ENCODE assay signal across 7 cellular contexts in genomic region chr19:35744688-35745327, GRCh38. TPM values are rescaled to one million over a fixed set of nuclear protein-coding genes. Genes with fewer than 3 reads are reported as not detected.
DNase-seq lines count a peak whose midpoint lies in the region; ATAC-seq lines count a peak whose summit lies in the region.

No MANE protein-coding gene starts in this region.

- peak overlapping the region; percentile 100 for H3K27ac ChIP-seq in cingulate gyrus (ENCODE audit: low read depth, low read length)

- intact Hi-C loops in left colon (cut with DNase I, micrococcal nuclease) = no loop called here

- DNase-seq in NCI-H526 (lab: John Stamatoyannopoulos, UW) = peak; percentile 98 to 100
- DNase-seq in activated CD4-positive, alpha-beta T cell treated with anti-CD3 and anti-CD28 coated beads for 48 hours = peak; percentile 95
- DNase-seq in left colon = peak; percentile 96 to 97
- peak; percentile 81 to 87 for DNase-seq in stimulated activated CD4-positive, alpha-beta T cell treated with anti-CD3 and anti-CD28 coated beads, Interleukin-1b, Interleukin-23, amount 100 ng/mL, for 4 hours (ENCODE audit: low read depth in 2 of 2)

- ATAC-seq in GM18502 (IDR thresholded peaks at IDR 0.05; ENCODE audit: poor library complexity, unreplicated experiment) (peak; percentile 40), HG03432 (IDR thresholded peaks at IDR 0.05; ENCODE audit: unreplicated experiment) (peak; percentile 40), left colon (peak; percentile 69)

RNA-seq across cellular contexts. Expression of gene U2AF1L4, which starts 0.4 kb away (rescaled TPM):
- 10 to 100 TPM; 14.5 to 17.3 TPM for total RNA-seq in left colon

RNA-seq across cellular contexts. Expression of gene PSENEN, which starts 0.6 kb away (rescaled TPM):
- 10 to 100 TPM; 82.2 to 86.0 TPM for total RNA-seq in left colon

RNA-seq across cellular contexts. Expression of gene IGFLR1, which starts 2.6 kb away (rescaled TPM):
- 1 to 10 TPM; 4.1 to 7.7 TPM for total RNA-seq in left colon

RNA-seq across cellular contexts. Expression of gene LIN37, which starts 3.6 kb away (rescaled TPM):
- total RNA-seq in left colon = 1 to 10 TPM; 5.9 to 6.1 TPM

RNA-seq across cellular contexts. Expression of gene HSPB6, which starts 12.0 kb away (rescaled TPM):
- total RNA-seq in left colon = 10 to 100 TPM in 1 of 2 donors, 1 to 10 TPM in 1; 4.5 to 16.4 TPM

Comparison
In these comparisons a context has a peak if more than half of its experiments do, and no peak if none do; other contexts are left out.
1. Peak in every context shown above with its lines: DNase-seq, ATAC-seq and H3K27ac ChIP-seq.